ENCODE assay signal across 8 cellular contexts in genomic region chr10:62045765-62046521, GRCh38.
DNase-seq lines count a peak whose midpoint lies in the region; ATAC-seq and TF ChIP-seq lines count a peak whose summit lies in the region.

No MANE protein-coding gene starts in this region.

- no peak for TF ChIP-seq CTCF in choroid plexus epithelial cell (conservative IDR thresholded peaks at IDR 0.05; ENCODE audit: low read depth, low read length)

- ATAC-seq in HG03521 (IDR thresholded peaks at IDR 0.05; ENCODE audit: unreplicated experiment) (no peak), GM19395 (IDR thresholded peaks at IDR 0.05; ENCODE audit: unreplicated experiment) (no peak), esophagus mucosa (no peak), HG03520 (IDR thresholded peaks at IDR 0.05; ENCODE audit: unreplicated experiment) (no peak)

- H3K4me3 ChIP-seq in choroid plexus epithelial cell (ENCODE audit: low read depth, low read length), result peak overlapping the region; percentile 2

- DNase-seq in GM03348 (ENCODE audit: low spot score) (peak; percentile 72), NOMO-1 treated with DMSO at 0.1 percent for 48 hours (lab: John Stamatoyannopoulos, UW; ENCODE audit: unreplicated experiment) (peak; percentile 75), choroid plexus epithelial cell (ENCODE audit: low read depth) (peak; percentile 95), midbrain (lab: John Stamatoyannopoulos, UW) (peak; percentile 24)

Comparison
In these comparisons a context has a peak if more than half of its experiments do, and no peak if none do; other contexts are left out.
1. DNase-seq: peak in every context shown above with its lines; median percentile 95 in choroid plexus epithelial cell; 75 in NOMO-1 treated with DMSO at 0.1 percent for 48 hours; 72 in GM03348; 24 in midbrain.